Comparison of ENCODE assay signal across 17 cellular contexts in genomic region chr5:108255468-108255867, GRCh38.
"Had no signal": no experiment of that assay in that cellular context is flagged by ENCODE, and none has a peak within 500 bp of the region (broad histone marks: within the 10 kb centered on the region; RNA-seq: fewer than 3 reads in every experiment).

No MANE protein-coding gene starts in this region.

- H3K27me3 ChIP-seq: foreskin keratinocyte, neutrophil, tibial artery, uterus had no signal

- DNase-seq: activated B cell treated with CpG ODN at 0.5 μM for 24 hours; activated CD4-positive, alpha-beta T cell treated with anti-CD3 and anti-CD28 coated beads, Interleukin-2, amount 10 ng/mL, durations not matched to agents 24 days and 14 days; activated CD8-positive, alpha-beta memory T cell treated with anti-CD3 and anti-CD28 coated beads, Interleukin-2, amount 50 U/mL, for 48 hours; activated naive CD8-positive, alpha-beta T cell treated with anti-CD3 and anti-CD28 coated beads, Interleukin-2, amount 10 ng/mL, durations not matched to agents 7 days and 5 days; activated T-cell treated with anti-CD3 and anti-CD28 coated beads, Interleukin-2, amount 50 U/mL, for 72 hours; cerebellar nuclear complex; effector CD8-positive, alpha-beta T cell; foreskin keratinocyte; left ventricle myocardium superior; mucosa of descending colon; naive thymus-derived CD8-positive, alpha-beta T cell; posterior cingulate gyrus; retina; stimulated activated naive B cell treated with anti-CD40 and anti-IgM and Interleukin-4, amounts not matched to agents 10 μg/mL and 1 μg/mL and 100 μg/mL, for 72 hours; tibial artery; uterus had no signal

- H3K9me3 ChIP-seq: mucosa of descending colon, neutrophil, tibial artery, uterus had no signal

- H3K36me3 ChIP-seq: neutrophil, tibial artery, uterus had no signal

- H3K4me1 ChIP-seq: foreskin keratinocyte, uterus had no signal

- H3K27ac ChIP-seq: foreskin keratinocyte, neutrophil, tibial artery, uterus had no signal

- H3K4me3 ChIP-seq: mucosa of descending colon, tibial artery, uterus had no signal
